1 cellular context compared by ENCODE assay signal in the genomic region with DNA sequence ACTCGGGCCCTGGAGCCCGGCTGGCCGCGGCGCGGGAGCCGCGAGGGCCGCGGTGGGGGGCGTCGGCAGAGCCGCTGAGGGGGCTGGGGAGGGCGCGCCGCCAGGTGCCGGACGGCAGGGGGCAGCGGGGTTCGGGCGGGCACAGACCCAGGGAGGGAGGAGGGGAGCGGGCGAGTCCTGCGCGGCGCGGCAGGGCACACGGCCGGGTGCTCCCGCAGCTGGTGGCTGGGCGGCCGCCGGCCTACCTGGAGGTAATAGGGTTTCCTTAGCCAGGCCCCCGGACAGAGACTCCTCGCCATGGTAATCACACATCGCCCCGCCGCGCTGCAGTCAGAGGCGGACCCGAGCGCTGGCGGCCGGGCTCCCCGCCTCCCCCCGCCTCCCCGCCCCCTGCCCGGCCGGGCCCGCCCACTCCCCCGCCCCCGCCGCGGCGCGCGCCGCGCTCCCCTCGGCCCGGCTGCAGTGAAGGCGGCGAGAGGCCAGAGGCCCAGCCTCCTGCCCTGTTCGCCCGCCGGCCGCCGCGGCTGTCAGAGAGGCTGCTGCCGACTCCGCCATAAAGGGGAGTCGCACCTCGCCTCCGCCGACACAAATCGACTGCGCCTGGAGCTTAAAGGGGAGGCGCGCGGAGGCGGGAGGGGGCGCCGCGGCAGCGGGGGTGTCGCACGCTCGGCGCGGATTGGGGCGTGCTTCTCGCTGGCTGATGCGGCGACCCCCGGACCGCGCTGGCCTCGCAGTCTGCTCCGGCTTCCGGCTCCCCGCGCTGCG.
TF ChIP-seq lines count a peak whose summit lies in the region.

A gene (minus strand): TSS at position 332 of the 765 bp plus-strand sequence. CDS start 33 bp downstream, at position 299.

TF ChIP-seq in HepG2, 621 proteins besides CTCF, POLR2A, EP300 and RAD21 (continued from another document and continues in another):
- TF ChIP-seq, protein P1, sequence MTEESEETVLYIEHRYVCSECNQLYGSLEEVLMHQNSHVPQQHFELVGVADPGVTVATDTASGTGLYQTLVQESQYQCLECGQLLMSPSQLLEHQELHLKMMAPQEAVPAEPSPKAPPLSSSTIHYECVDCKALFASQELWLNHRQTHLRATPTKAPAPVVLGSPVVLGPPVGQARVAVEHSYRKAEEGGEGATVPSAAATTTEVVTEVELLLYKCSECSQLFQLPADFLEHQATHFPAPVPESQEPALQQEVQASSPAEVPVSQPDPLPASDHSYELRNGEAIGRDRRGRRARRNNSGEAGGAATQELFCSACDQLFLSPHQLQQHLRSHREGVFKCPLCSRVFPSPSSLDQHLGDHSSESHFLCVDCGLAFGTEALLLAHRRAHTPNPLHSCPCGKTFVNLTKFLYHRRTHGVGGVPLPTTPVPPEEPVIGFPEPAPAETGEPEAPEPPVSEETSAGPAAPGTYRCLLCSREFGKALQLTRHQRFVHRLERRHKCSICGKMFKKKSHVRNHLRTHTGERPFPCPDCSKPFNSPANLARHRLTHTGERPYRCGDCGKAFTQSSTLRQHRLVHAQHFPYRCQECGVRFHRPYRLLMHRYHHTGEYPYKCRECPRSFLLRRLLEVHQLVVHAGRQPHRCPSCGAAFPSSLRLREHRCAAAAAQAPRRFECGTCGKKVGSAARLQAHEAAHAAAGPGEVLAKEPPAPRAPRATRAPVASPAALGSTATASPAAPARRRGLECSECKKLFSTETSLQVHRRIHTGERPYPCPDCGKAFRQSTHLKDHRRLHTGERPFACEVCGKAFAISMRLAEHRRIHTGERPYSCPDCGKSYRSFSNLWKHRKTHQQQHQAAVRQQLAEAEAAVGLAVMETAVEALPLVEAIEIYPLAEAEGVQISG (CRISPR knock-in tag; IDR thresholded peaks at IDR 0.05), result peak; percentile 67
- TF ChIP-seq, protein P2, sequence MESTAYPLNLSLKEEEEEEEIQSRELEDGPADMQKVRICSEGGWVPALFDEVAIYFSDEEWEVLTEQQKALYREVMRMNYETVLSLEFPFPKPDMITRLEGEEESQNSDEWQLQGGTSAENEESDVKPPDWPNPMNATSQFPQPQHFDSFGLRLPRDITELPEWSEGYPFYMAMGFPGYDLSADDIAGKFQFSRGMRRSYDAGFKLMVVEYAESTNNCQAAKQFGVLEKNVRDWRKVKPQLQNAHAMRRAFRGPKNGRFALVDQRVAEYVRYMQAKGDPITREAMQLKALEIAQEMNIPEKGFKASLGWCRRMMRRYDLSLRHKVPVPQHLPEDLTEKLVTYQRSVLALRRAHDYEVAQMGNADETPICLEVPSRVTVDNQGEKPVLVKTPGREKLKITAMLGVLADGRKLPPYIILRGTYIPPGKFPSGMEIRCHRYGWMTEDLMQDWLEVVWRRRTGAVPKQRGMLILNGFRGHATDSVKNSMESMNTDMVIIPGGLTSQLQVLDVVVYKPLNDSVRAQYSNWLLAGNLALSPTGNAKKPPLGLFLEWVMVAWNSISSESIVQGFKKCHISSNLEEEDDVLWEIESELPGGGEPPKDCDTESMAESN (CRISPR knock-in tag; conservative IDR thresholded peaks at IDR 0.05), result peak; percentile 72
- TF ChIP-seq, protein P3, sequence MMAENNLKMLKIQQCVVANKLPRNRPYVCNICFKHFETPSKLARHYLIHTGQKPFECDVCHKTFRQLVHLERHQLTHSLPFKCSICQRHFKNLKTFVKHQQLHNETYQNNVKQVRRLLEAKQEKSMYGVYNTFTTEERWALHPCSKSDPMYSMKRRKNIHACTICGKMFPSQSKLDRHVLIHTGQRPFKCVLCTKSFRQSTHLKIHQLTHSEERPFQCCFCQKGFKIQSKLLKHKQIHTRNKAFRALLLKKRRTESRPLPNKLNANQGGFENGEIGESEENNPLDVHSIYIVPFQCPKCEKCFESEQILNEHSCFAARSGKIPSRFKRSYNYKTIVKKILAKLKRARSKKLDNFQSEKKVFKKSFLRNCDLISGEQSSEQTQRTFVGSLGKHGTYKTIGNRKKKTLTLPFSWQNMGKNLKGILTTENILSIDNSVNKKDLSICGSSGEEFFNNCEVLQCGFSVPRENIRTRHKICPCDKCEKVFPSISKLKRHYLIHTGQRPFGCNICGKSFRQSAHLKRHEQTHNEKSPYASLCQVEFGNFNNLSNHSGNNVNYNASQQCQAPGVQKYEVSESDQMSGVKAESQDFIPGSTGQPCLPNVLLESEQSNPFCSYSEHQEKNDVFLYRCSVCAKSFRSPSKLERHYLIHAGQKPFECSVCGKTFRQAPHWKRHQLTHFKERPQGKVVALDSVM (CRISPR knock-in tag; IDR thresholded peaks at IDR 0.05), result peak; percentile 93
- TF ChIP-seq THAP11 (CRISPR knock-in tag; IDR thresholded peaks at IDR 0.05) (peak; percentile 55), IRX3 (CRISPR knock-in tag; IDR thresholded peaks at IDR 0.05; ENCODE audit: borderline replicate concordance, low read depth) (peak; percentile 80; the same call in 1 of the 2 replicates), DNMT1 (CRISPR knock-in tag; IDR thresholded peaks at IDR 0.05) (no peak), ZNF678 (CRISPR knock-in tag; IDR thresholded peaks at IDR 0.05) (peak; percentile 83; the same call in 1 of the 2 replicates), SYNCRIP (IDR thresholded peaks at IDR 0.05; ENCODE audit: insufficient read depth, low read depth, low read length) (no peak), SAP130 (CRISPR knock-in tag; IDR thresholded peaks at IDR 0.05; ENCODE audit: low read depth) (peak; percentile 70; the same call in 1 of the 2 replicates), ZNF530 (CRISPR knock-in tag; IDR thresholded peaks at IDR 0.05; ENCODE audit: low read depth) (no peak), ZNF230 (CRISPR knock-in tag; IDR thresholded peaks at IDR 0.05) (peak; percentile 28; the same call in 1 of the 2 replicates), ZNF724P (CRISPR knock-in tag; IDR thresholded peaks at IDR 0.05; ENCODE audit: borderline replicate concordance) (0 out of 2 replicates have a peak, but pooled peaks have one; percentile 27), ZNF614 (CRISPR knock-in tag; IDR thresholded peaks at IDR 0.05; ENCODE audit: borderline replicate concordance) (0 out of 2 replicates have a peak, but pooled peaks have one; percentile 22), ZNF766 (CRISPR knock-in tag; IDR thresholded peaks at IDR 0.05; ENCODE audit: borderline replicate concordance) (peak; percentile 68; the same call in 1 of the 2 replicates), REPIN1 (CRISPR knock-in tag; IDR thresholded peaks at IDR 0.05; ENCODE audit: borderline replicate concordance, low read depth) (0 out of 2 replicates have a peak, but pooled peaks have one; percentile 40), ZNF547 (CRISPR knock-in tag; IDR thresholded peaks at IDR 0.05) (peak; percentile 51; the same call in 1 of the 2 replicates), TBX2 (CRISPR knock-in tag; IDR thresholded peaks at IDR 0.05; ENCODE audit: borderline replicate concordance) (peak; percentile 81; the same call in 1 of the 2 replicates), CHCHD3 (CRISPR knock-in tag; IDR thresholded peaks at IDR 0.05) (peak; percentile 90), HOXD1 (CRISPR knock-in tag; IDR thresholded peaks at IDR 0.05) (0 out of 2 replicates have a peak, but pooled peaks have one; percentile 29), GATAD1 (CRISPR knock-in tag; IDR thresholded peaks at IDR 0.05) (0 out of 2 replicates have a peak, but pooled peaks have one; percentile 13), HES4 (CRISPR knock-in tag; IDR thresholded peaks at IDR 0.05; ENCODE audit: borderline replicate concordance) (peak; percentile 68; the same call in 1 of the 2 replicates), ZNF761 (CRISPR knock-in tag; conservative IDR thresholded peaks at IDR 0.05) (peak; percentile 75; the same call in 1 of the 2 replicates), FIP1L1 (IDR thresholded peaks at IDR 0.05; ENCODE audit: borderline replicate concordance, insufficient read depth, low read depth, low read length) (no peak), SP1 (IDR thresholded peaks at IDR 0.05) (no peak), SP1 (CRISPR knock-in tag; IDR thresholded peaks at IDR 0.05) (0 out of 2 replicates have a peak, but pooled peaks have one; percentile 14), GLI4 (CRISPR knock-in tag; IDR thresholded peaks at IDR 0.05; ENCODE audit: borderline replicate concordance) (peak; percentile 75; the same call in 1 of the 2 replicates), ZNF235 (CRISPR knock-in tag; IDR thresholded peaks at IDR 0.05; ENCODE audit: borderline replicate concordance) (0 out of 2 replicates have a peak, but pooled peaks have one; percentile 48), MAZ (IDR thresholded peaks at IDR 0.05; ENCODE audit: borderline replicate concordance, low read depth, low read length) (peak; percentile 69; the same call in 1 of the 2 replicates), MAZ (CRISPR knock-in tag; IDR thresholded peaks at IDR 0.05; ENCODE audit: low read depth) (peak; percentile 82; the same call in 1 of the 2 replicates), KDM2A (CRISPR knock-in tag; IDR thresholded peaks at IDR 0.05; ENCODE audit: borderline replicate concordance, low read depth) (0 out of 2 replicates have a peak, but pooled peaks have one; percentile 43), SPEN (CRISPR knock-in tag; IDR thresholded peaks at IDR 0.05; ENCODE audit: low read depth) (peak; percentile 71), ZNF709 (CRISPR knock-in tag; IDR thresholded peaks at IDR 0.05) (peak; percentile 79; the same call in 1 of the 2 replicates), ZNF263 (CRISPR knock-in tag; IDR thresholded peaks at IDR 0.05) (peak; percentile 88), ZBTB38 (CRISPR knock-in tag; IDR thresholded peaks at IDR 0.05) (peak; percentile 61; the same call in 1 of the 2 replicates)
- TF ChIP-seq, protein P4, sequence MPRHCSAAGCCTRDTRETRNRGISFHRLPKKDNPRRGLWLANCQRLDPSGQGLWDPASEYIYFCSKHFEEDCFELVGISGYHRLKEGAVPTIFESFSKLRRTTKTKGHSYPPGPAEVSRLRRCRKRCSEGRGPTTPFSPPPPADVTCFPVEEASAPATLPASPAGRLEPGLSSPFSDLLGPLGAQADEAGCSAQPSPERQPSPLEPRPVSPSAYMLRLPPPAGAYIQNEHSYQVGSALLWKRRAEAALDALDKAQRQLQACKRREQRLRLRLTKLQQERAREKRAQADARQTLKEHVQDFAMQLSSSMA (CRISPR knock-in tag; IDR thresholded peaks at IDR 0.05), result no peak
- TF ChIP-seq, protein P5, sequence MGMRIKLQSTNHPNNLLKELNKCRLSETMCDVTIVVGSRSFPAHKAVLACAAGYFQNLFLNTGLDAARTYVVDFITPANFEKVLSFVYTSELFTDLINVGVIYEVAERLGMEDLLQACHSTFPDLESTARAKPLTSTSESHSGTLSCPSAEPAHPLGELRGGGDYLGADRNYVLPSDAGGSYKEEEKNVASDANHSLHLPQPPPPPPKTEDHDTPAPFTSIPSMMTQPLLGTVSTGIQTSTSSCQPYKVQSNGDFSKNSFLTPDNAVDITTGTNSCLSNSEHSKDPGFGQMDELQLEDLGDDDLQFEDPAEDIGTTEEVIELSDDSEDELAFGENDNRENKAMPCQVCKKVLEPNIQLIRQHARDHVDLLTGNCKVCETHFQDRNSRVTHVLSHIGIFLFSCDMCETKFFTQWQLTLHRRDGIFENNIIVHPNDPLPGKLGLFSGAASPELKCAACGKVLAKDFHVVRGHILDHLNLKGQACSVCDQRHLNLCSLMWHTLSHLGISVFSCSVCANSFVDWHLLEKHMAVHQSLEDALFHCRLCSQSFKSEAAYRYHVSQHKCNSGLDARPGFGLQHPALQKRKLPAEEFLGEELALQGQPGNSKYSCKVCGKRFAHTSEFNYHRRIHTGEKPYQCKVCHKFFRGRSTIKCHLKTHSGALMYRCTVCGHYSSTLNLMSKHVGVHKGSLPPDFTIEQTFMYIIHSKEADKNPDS (CRISPR knock-in tag; IDR thresholded peaks at IDR 0.05), result no peak
- TF ChIP-seq, protein P6, sequence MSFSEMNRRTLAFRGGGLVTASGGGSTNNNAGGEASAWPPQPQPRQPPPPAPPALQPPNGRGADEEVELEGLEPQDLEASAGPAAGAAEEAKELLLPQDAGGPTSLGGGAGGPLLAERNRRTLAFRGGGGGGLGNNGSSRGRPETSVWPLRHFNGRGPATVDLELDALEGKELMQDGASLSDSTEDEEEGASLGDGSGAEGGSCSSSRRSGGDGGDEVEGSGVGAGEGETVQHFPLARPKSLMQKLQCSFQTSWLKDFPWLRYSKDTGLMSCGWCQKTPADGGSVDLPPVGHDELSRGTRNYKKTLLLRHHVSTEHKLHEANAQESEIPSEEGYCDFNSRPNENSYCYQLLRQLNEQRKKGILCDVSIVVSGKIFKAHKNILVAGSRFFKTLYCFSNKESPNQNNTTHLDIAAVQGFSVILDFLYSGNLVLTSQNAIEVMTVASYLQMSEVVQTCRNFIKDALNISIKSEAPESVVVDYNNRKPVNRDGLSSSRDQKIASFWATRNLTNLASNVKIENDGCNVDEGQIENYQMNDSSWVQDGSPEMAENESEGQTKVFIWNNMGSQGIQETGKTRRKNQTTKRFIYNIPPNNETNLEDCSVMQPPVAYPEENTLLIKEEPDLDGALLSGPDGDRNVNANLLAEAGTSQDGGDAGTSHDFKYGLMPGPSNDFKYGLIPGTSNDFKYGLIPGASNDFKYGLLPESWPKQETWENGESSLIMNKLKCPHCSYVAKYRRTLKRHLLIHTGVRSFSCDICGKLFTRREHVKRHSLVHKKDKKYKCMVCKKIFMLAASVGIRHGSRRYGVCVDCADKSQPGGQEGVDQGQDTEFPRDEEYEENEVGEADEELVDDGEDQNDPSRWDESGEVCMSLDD (CRISPR knock-in tag; IDR thresholded peaks at IDR 0.05; ENCODE audit: borderline replicate concordance), result no peak
- TF ChIP-seq, protein P7, sequence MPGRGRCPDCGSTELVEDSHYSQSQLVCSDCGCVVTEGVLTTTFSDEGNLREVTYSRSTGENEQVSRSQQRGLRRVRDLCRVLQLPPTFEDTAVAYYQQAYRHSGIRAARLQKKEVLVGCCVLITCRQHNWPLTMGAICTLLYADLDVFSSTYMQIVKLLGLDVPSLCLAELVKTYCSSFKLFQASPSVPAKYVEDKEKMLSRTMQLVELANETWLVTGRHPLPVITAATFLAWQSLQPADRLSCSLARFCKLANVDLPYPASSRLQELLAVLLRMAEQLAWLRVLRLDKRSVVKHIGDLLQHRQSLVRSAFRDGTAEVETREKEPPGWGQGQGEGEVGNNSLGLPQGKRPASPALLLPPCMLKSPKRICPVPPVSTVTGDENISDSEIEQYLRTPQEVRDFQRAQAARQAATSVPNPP (CRISPR knock-in tag; IDR thresholded peaks at IDR 0.05), result peak; percentile 68; the same call in 1 of the 2 replicates
- TF ChIP-seq, protein P8, sequence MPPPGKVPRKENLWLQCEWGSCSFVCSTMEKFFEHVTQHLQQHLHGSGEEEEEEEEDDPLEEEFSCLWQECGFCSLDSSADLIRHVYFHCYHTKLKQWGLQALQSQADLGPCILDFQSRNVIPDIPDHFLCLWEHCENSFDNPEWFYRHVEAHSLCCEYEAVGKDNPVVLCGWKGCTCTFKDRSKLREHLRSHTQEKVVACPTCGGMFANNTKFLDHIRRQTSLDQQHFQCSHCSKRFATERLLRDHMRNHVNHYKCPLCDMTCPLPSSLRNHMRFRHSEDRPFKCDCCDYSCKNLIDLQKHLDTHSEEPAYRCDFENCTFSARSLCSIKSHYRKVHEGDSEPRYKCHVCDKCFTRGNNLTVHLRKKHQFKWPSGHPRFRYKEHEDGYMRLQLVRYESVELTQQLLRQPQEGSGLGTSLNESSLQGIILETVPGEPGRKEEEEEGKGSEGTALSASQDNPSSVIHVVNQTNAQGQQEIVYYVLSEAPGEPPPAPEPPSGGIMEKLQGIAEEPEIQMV (CRISPR knock-in tag; IDR thresholded peaks at IDR 0.05; ENCODE audit: low read depth), result peak; percentile 59; the same call in 1 of the 2 replicates
- TF ChIP-seq, protein P9, sequence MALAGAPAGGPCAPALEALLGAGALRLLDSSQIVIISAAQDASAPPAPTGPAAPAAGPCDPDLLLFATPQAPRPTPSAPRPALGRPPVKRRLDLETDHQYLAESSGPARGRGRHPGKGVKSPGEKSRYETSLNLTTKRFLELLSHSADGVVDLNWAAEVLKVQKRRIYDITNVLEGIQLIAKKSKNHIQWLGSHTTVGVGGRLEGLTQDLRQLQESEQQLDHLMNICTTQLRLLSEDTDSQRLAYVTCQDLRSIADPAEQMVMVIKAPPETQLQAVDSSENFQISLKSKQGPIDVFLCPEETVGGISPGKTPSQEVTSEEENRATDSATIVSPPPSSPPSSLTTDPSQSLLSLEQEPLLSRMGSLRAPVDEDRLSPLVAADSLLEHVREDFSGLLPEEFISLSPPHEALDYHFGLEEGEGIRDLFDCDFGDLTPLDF (CRISPR knock-in tag; IDR thresholded peaks at IDR 0.05), result no peak
